ENCODE assay signal across 16 cellular contexts in the genomic region with DNA sequence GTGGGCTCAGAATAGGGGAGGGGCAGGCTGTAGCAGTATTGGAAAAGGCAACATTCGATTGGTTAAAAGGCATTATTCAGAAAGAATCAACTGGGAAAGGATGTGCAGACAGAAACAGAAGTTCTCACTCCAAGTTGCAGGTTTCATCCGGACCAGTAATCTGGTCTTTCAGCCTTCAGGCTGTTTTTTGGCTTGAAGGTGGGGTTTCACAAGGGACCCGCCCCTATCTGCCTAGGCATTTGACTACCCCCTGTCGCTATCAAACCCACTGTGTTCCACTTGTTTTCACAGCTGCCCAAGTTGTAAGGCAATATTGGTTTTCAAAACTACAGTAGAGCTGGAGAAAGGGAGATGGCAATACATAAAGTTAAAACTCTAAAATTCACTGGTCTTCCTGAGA.
DNase-seq lines count a peak whose midpoint lies in the region; ATAC-seq and TF ChIP-seq lines count a peak whose summit lies in the region.
"Had no signal": no experiment of that assay in that cellular context is flagged by ENCODE, and none has a peak within 500 bp of the region (broad histone marks: within the 10 kb centered on the region; RNA-seq: fewer than 3 reads in every experiment).

No MANE protein-coding gene starts in this region.

- peak; percentile 35 for DNase-seq in LHCN-M2 (ENCODE audit: low read depth)
- peak; percentile 63 for DNase-seq in endodermal cell
- DNase-seq in nephron progenitor cell = no peak
- DNase-seq in tibial nerve (ENCODE audit: low spot score in 2 of 2) = no peak
- no peak for DNase-seq in NCI-H2171 treated with DMSO at 0.1 percent for 48 hours (lab: John Stamatoyannopoulos, UW)
- DNase-seq in right lobe of liver = no peak
- no peak for DNase-seq in 8988T
- DNase-seq: CD4-positive, alpha-beta memory T cell; DMS79; MM.1S; NCI-H1105; NCI-H187 treated with DMSO at 0.1 percent for 48 hours; NCI-H510A treated with DMSO at 0.1 percent for 48 hours had no signal

- intact Hi-C loops in right lobe of liver (cut with DNase I) = no loop called here

- TF ChIP-seq EP300 in tibial nerve (IDR thresholded peaks at IDR 0.05) = no peak

- H3K9me3 Mint-ChIP-seq in endodermal cell (peaks cover 16% of the 10 kb centered on the region), nephron progenitor cell (peaks cover 23% of the 10 kb centered on the region)

- TF ChIP-seq POLR2A in tibial nerve (IDR thresholded peaks at IDR 0.05) = no peak
- TF ChIP-seq POLR2A in right lobe of liver (IDR thresholded peaks at IDR 0.05) = no peak

- no peaks in the 10 kb centered on the region for H3K27me3 ChIP-seq in endodermal cell (ENCODE audit: control insufficient read depth, insufficient read depth, low read length, poor library complexity, severe bottlenecking)
- H3K27me3 ChIP-seq in tibial nerve = no peaks in the 10 kb centered on the region
- H3K27me3 ChIP-seq in right lobe of liver = no peaks in the 10 kb centered on the region
- H3K27me3 ChIP-seq: BE2C had no signal

- no peak overlapping the region for H3K4me3 Mint-ChIP-seq in endodermal cell
- no peak overlapping the region for H3K4me3 Mint-ChIP-seq in nephron progenitor cell
- H3K4me3 Mint-ChIP-seq: CD4-positive, alpha-beta memory T cell had no signal

- ATAC-seq in right lobe of liver = no peak

- H3K4me1 Mint-ChIP-seq in endodermal cell = peaks cover 55% of the 10 kb centered on the region
- H3K4me1 Mint-ChIP-seq in nephron progenitor cell = peaks cover 78% of the 10 kb centered on the region

- peaks cover 11% of the 10 kb centered on the region for H3K4me1 ChIP-seq in endodermal cell (ENCODE audit: control insufficient read depth, insufficient read depth, low read length)
- peaks cover 0 to 23% (median 4%) of the 10 kb centered on the region in 4 donors for H3K4me1 ChIP-seq in tibial nerve
- no peaks in the 10 kb centered on the region for H3K4me1 ChIP-seq in right lobe of liver
- H3K4me1 ChIP-seq: BE2C had no signal

- H3K27ac Mint-ChIP-seq in endodermal cell = peak overlapping the region; percentile 94
- peak overlapping the region; percentile 97 for H3K27ac Mint-ChIP-seq in nephron progenitor cell

- no peak overlapping the region for H3K27ac ChIP-seq in endodermal cell (ENCODE audit: low read depth, low read length)
- H3K27ac ChIP-seq in tibial nerve = peak overlapping the region in 3 of 4 donors; percentile 49 to 83 (median 62)
- H3K27ac ChIP-seq in right lobe of liver = no peak overlapping the region
- H3K27ac ChIP-seq: HL-60, KMS-11 had no signal

- H3K4me3 ChIP-seq in endodermal cell (ENCODE audit: low read length) (no peak overlapping the region), tibial nerve (no peak overlapping the region), right lobe of liver (no peak overlapping the region)

- H3K27me3 Mint-ChIP-seq in endodermal cell (ENCODE audit: insufficient read depth) (no peaks in the 10 kb centered on the region), nephron progenitor cell (ENCODE audit: low read depth, poor library complexity) (no peaks in the 10 kb centered on the region)
- H3K27me3 Mint-ChIP-seq: CD4-positive, alpha-beta memory T cell had no signal

- WGBS in endodermal cell (ENCODE audit: insufficient coverage in 1 of 2, insufficient read length in 1 of 2), 2 experiments = 77 to 87% methylated on average over 3 to 4 of the region's 4 CpGs
- 69 to 70% methylated on average over 4 of the region's 4 CpGs for WGBS in tibial nerve, 2 donors
- 100% methylated on average over 3 of the region's 4 CpGs for WGBS in right lobe of liver (ENCODE audit: insufficient coverage, low coverage, low lambda C conversion rate, missing lambda C conversion rate)

- H3K36me3 ChIP-seq in endodermal cell (ENCODE audit: control insufficient read depth, insufficient read depth, low read length) (peaks cover 18% of the 10 kb centered on the region), tibial nerve (peaks cover 0 to 17% (median 0%) of the 10 kb centered on the region in 3 donors), right lobe of liver (no peaks in the 10 kb centered on the region)
- H3K36me3 ChIP-seq: BE2C had no signal

- H3K9ac ChIP-seq in endodermal cell (ENCODE audit: extremely low read depth, low read length, poor library complexity, severe bottlenecking) = no peak overlapping the region
- H3K9ac ChIP-seq: KMS-11 had no signal

- H3K9me3 ChIP-seq in endodermal cell (ENCODE audit: control insufficient read depth, low read length) (peaks cover 32% of the 10 kb centered on the region), tibial nerve (peaks cover 0 to 4% (median 0%) of the 10 kb centered on the region in 4 donors), right lobe of liver (no peaks in the 10 kb centered on the region)
- H3K9me3 ChIP-seq: BE2C had no signal

- peaks cover 20% of the 10 kb centered on the region for H3K36me3 Mint-ChIP-seq in endodermal cell (ENCODE audit: low read depth)
- peaks cover 46% of the 10 kb centered on the region for H3K36me3 Mint-ChIP-seq in nephron progenitor cell (ENCODE audit: low read depth)

- TF ChIP-seq CTCF in endodermal cell (conservative IDR thresholded peaks at IDR 0.05) = no peak
- TF ChIP-seq CTCF in nephron progenitor cell (IDR thresholded peaks at IDR 0.05) = no peak
- TF ChIP-seq CTCF in tibial nerve (IDR thresholded peaks at IDR 0.05) = no peak
- TF ChIP-seq CTCF in right lobe of liver (IDR thresholded peaks at IDR 0.05) = no peak

Comparison
In these comparisons a context has a peak if more than half of its experiments do, and no peak if none do; other contexts are left out.
1. DNase-seq: peak in LHCN-M2 (single experiment) and endodermal cell (single experiment); none in nephron progenitor cell (single experiment), tibial nerve (0 of 2), NCI-H2171 treated with DMSO at 0.1 percent for 48 hours (single experiment), right lobe of liver (0 of 3) and 8988T (single experiment).
2. H3K27ac ChIP-seq: peak in tibial nerve (3 of 4); none in endodermal cell (single experiment) and right lobe of liver (0 of 3).